ENCODE assay signal across 7 cellular contexts in the genomic region with DNA sequence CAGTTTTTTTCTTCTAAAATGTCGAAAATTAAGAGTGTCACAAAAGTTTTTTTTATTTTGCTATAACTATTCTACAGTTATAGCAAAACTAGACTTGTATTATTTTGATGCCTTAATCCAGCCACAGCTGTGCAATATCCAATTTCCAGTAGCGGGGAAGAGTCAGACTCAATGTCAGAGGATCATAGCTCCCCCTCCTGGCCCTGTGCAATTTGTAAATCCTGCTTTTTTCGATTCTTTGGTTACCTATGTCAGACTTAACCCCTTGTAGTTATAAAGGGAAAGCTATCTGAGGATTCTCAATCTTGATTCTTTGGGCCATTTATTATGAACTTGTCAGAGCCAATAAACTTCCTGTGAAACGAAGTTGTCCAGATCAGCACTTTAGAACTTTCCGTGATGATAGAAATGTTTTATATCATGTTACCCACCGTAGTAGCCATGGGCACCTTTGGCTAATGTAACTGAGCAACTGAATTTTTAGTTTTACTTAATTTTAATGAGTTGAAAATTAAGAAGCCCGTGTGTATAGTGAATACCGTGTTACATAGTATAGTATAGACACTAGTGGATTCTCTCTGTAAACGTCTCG.
DNase-seq lines count a peak whose midpoint lies in the region; ATAC-seq and FAIRE-seq lines count a peak whose summit lies in the region.

No MANE protein-coding gene starts in this region.

- FAIRE-seq in HTR-8/SVneo (lab: Jason Lieb, UNC): no peak

- DNase-seq in DMS53 treated with DMSO at 0.1 percent for 48 hours (lab: John Stamatoyannopoulos, UW; ENCODE audit: unreplicated experiment) (peak; percentile 32), HTR-8/SVneo (ENCODE audit: insufficient read length, low spot score) (peak; percentile 20), UCSD-AML1 (lab: John Stamatoyannopoulos, UW; ENCODE audit: unreplicated experiment) (peak; percentile 27), fibroblast of peridontal ligament (ENCODE audit: extremely low read depth) (peak; percentile 21), retina (peak; percentile 18)

- ATAC-seq in HG02973 (IDR thresholded peaks at IDR 0.05; ENCODE audit: unreplicated experiment): no peak
- ATAC-seq in GM21526 (IDR thresholded peaks at IDR 0.05; ENCODE audit: low FRiP score, unreplicated experiment): no peak
